ENCODE assay signal across 8 cellular contexts in the genomic region with DNA sequence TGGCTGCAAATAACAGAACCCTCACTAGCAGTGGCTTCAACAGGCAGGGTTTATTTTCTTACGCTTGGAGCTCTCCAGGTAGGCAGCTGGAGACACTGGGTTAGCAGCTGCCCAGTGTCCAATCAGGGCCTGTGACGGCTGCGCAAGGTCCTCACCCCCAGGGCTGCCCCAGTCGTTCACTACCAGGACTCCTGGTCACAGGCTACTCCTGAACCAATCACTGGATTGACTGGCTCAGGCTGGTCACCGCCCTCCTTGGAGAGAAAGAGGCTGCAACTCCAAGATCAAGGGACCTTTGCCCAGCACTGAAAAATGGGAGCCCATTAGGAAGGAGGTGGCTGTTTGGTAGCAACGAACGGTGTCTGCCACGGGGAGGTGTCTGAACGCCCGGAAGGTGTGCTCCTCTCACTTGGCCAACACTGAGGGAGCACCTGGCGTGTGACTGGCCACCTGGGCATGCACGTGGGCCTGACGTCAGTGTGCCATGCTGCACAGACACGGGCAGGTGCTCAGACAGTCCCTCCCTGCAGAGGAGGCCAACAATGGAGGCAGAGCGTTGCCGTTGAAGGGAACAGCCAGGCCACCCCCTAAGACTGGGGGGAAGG. TPM values are rescaled to one million over a fixed set of nuclear protein-coding genes. Genes with fewer than 3 reads are reported as not detected.
DNase-seq lines count a peak whose midpoint lies in the region; TF ChIP-seq lines count a peak whose summit lies in the region.

No MANE protein-coding gene starts in this region.

- peak; percentile 57 for DNase-seq in DMS79 treated with DMSO at 0.1 percent for 48 hours (lab: John Stamatoyannopoulos, UW)
- DNase-seq in NCI-H146 treated with DMSO at 0.1 percent for 48 hours (lab: John Stamatoyannopoulos, UW; ENCODE audit: unreplicated experiment): peak; percentile 74
- DNase-seq in activated T-helper 2 cell treated with anti-CD3 and anti-CD28 coated beads, Interferon-gamma antibody, Interleukin-2, Interleukin-4, amounts not matched to agents 10 μg/mL and 5 μg/mL and 100 μg/mL, durations not matched to agents 14 hours and 24 hours and 36 hours (ENCODE audit: low spot score): no peak
- DNase-seq in neural progenitor cell (ENCODE audit: low spot score): no peak
- no peak for DNase-seq in AG08395 (ENCODE audit: low spot score)
- no peak for DNase-seq in DMS 273 (lab: John Stamatoyannopoulos, UW; ENCODE audit: unreplicated experiment)
- DNase-seq in nucleus accumbens (lab: John Stamatoyannopoulos, UW): no peak
- no peak for DNase-seq in stimulated activated CD4-positive, alpha-beta T cell treated with anti-CD3 and anti-CD28 coated beads, Interleukin-2, amount 100 ng/mL, for 24 hours

- peaks cover 36% of the 10 kb centered on the region for H3K4me1 Mint-ChIP-seq in activated T-helper 2 cell treated with anti-CD3 and anti-CD28 coated beads, Interferon-gamma antibody, Interleukin-2, Interleukin-4, amounts not matched to agents 10 μg/mL and 5 μg/mL and 100 μg/mL, durations not matched to agents 14 hours and 24 hours and 36 hours (ENCODE audit: low read depth)
- peaks cover 28% of the 10 kb centered on the region for H3K4me1 Mint-ChIP-seq in neural progenitor cell

- peaks cover 22% of the 10 kb centered on the region for H3K27me3 ChIP-seq in neural progenitor cell

- H3K9me3 ChIP-seq in neural progenitor cell (ENCODE audit: low read depth): no peaks in the 10 kb centered on the region

- H3K36me3 Mint-ChIP-seq in activated T-helper 2 cell treated with anti-CD3 and anti-CD28 coated beads, Interferon-gamma antibody, Interleukin-2, Interleukin-4, amounts not matched to agents 10 μg/mL and 5 μg/mL and 100 μg/mL, durations not matched to agents 14 hours and 24 hours and 36 hours (ENCODE audit: low read depth): no peaks in the 10 kb centered on the region
- H3K36me3 Mint-ChIP-seq in neural progenitor cell: no peaks in the 10 kb centered on the region

- no peaks in the 10 kb centered on the region for H3K9me3 Mint-ChIP-seq in activated T-helper 2 cell treated with anti-CD3 and anti-CD28 coated beads, Interferon-gamma antibody, Interleukin-2, Interleukin-4, amounts not matched to agents 10 μg/mL and 5 μg/mL and 100 μg/mL, durations not matched to agents 14 hours and 24 hours and 36 hours
- no peaks in the 10 kb centered on the region for H3K9me3 Mint-ChIP-seq in neural progenitor cell

- H3F3A ChIP-seq in neural progenitor cell (ENCODE audit: low read depth): peaks cover 27% of the 10 kb centered on the region

- no peaks in the 10 kb centered on the region for H3K79me2 ChIP-seq in neural progenitor cell (ENCODE audit: low read depth)

- H3K4me1 ChIP-seq in neural progenitor cell: peaks cover 20% of the 10 kb centered on the region

- H3K27me3 Mint-ChIP-seq in activated T-helper 2 cell treated with anti-CD3 and anti-CD28 coated beads, Interferon-gamma antibody, Interleukin-2, Interleukin-4, amounts not matched to agents 10 μg/mL and 5 μg/mL and 100 μg/mL, durations not matched to agents 14 hours and 24 hours and 36 hours (ENCODE audit: low read depth): no peaks in the 10 kb centered on the region
- H3K27me3 Mint-ChIP-seq in neural progenitor cell (ENCODE audit: insufficient read depth, low read depth): peaks cover 5% of the 10 kb centered on the region

- no peaks in the 10 kb centered on the region for H3K36me3 ChIP-seq in neural progenitor cell

- peak overlapping the region; percentile 96 for H3K27ac Mint-ChIP-seq in activated T-helper 2 cell treated with anti-CD3 and anti-CD28 coated beads, Interferon-gamma antibody, Interleukin-2, Interleukin-4, amounts not matched to agents 10 μg/mL and 5 μg/mL and 100 μg/mL, durations not matched to agents 14 hours and 24 hours and 36 hours
- no peak overlapping the region for H3K27ac Mint-ChIP-seq in neural progenitor cell

- H3K9ac ChIP-seq in neural progenitor cell: no peak overlapping the region

- no peak for TF ChIP-seq CTCF in neural progenitor cell (IDR thresholded peaks at IDR 0.05)

- intact Hi-C loops in activated T-helper 2 cell treated with anti-CD3 and anti-CD28 coated beads, Interferon-gamma antibody, Interleukin-2, Interleukin-4, amounts not matched to agents 10 μg/mL and 5 μg/mL and 100 μg/mL, durations not matched to agents 14 hours and 24 hours and 36 hours (cut with micrococcal nuclease): loop anchor here (2.0 to 5.0 kb wide), 2 partner anchors 281 to 352 kb away; a partner anchor contains a TSS

- no peak overlapping the region for H3K4me3 ChIP-seq in neural progenitor cell

- H3K4me2 ChIP-seq in neural progenitor cell: no peak overlapping the region

- H3K4me3 Mint-ChIP-seq in activated T-helper 2 cell treated with anti-CD3 and anti-CD28 coated beads, Interferon-gamma antibody, Interleukin-2, Interleukin-4, amounts not matched to agents 10 μg/mL and 5 μg/mL and 100 μg/mL, durations not matched to agents 14 hours and 24 hours and 36 hours (ENCODE audit: low read depth): no peak overlapping the region
- H3K4me3 Mint-ChIP-seq in neural progenitor cell: peak overlapping the region; percentile 52

- H3K27ac ChIP-seq in neural progenitor cell: no peak overlapping the region

- H2AFZ ChIP-seq in neural progenitor cell (replicated peaks): no peak overlapping the region

- H4K20me1 ChIP-seq in neural progenitor cell (ENCODE audit: low read depth): peaks cover 4% of the 10 kb centered on the region

RNA-seq across cellular contexts. Expression of a gene that starts 5.1 kb away (rescaled TPM):
- total RNA-seq in activated T-helper 2 cell treated with anti-CD3 and anti-CD28 coated beads, Interferon-gamma antibody, Interleukin-2, Interleukin-4, amounts not matched to agents 10 μg/mL and 5 μg/mL and 100 μg/mL, durations not matched to agents 14 hours and 24 hours and 36 hours: 25.0 TPM in 2 replicates
- total RNA-seq in neural progenitor cell (ENCODE audit: low replicate concordance): 4.2 and 18.4 TPM in 2 replicates

RNA-seq across cellular contexts. Expression of a gene that starts 22.2 kb away (rescaled TPM):
- 0.09 and 0.16 TPM in 2 replicates for total RNA-seq in activated T-helper 2 cell treated with anti-CD3 and anti-CD28 coated beads, Interferon-gamma antibody, Interleukin-2, Interleukin-4, amounts not matched to agents 10 μg/mL and 5 μg/mL and 100 μg/mL, durations not matched to agents 14 hours and 24 hours and 36 hours
- 0.74 TPM in 1 of 2 replicates, not detected in the other for total RNA-seq in neural progenitor cell (ENCODE audit: low replicate concordance)

RNA-seq across cellular contexts. Expression of a gene that starts 40.2 kb away (rescaled TPM):
- total RNA-seq in activated T-helper 2 cell treated with anti-CD3 and anti-CD28 coated beads, Interferon-gamma antibody, Interleukin-2, Interleukin-4, amounts not matched to agents 10 μg/mL and 5 μg/mL and 100 μg/mL, durations not matched to agents 14 hours and 24 hours and 36 hours: 86.1 and 90.9 TPM in 2 replicates
- total RNA-seq in neural progenitor cell (ENCODE audit: low replicate concordance): 67.4 and 93.9 TPM in 2 replicates

RNA-seq across cellular contexts. Expression of a gene that starts 44.6 kb away (rescaled TPM):
- total RNA-seq in activated T-helper 2 cell treated with anti-CD3 and anti-CD28 coated beads, Interferon-gamma antibody, Interleukin-2, Interleukin-4, amounts not matched to agents 10 μg/mL and 5 μg/mL and 100 μg/mL, durations not matched to agents 14 hours and 24 hours and 36 hours: 68.2 and 74.3 TPM in 2 replicates
- 33.9 and 49.6 TPM in 2 replicates for total RNA-seq in neural progenitor cell (ENCODE audit: low replicate concordance)

RNA-seq across cellular contexts. Expression of a gene that starts 49.8 kb away (rescaled TPM):
- total RNA-seq in activated T-helper 2 cell treated with anti-CD3 and anti-CD28 coated beads, Interferon-gamma antibody, Interleukin-2, Interleukin-4, amounts not matched to agents 10 μg/mL and 5 μg/mL and 100 μg/mL, durations not matched to agents 14 hours and 24 hours and 36 hours: 0.16 and 0.25 TPM in 2 replicates
- 0.65 and 3.6 TPM in 2 replicates for total RNA-seq in neural progenitor cell (ENCODE audit: low replicate concordance)

Comparison
In these comparisons a context has a peak if more than half of its experiments do, and no peak if none do; other contexts are left out.
1. DNase-seq: peak in DMS79 treated with DMSO at 0.1 percent for 48 hours (single experiment) and NCI-H146 treated with DMSO at 0.1 percent for 48 hours (single experiment); none in activated T-helper 2 cell treated with anti-CD3 and anti-CD28 coated beads, Interferon-gamma antibody, Interleukin-2, Interleukin-4, amounts not matched to agents 10 μg/mL and 5 μg/mL and 100 μg/mL, durations not matched to agents 14 hours and 24 hours and 36 hours (single experiment), neural progenitor cell (single experiment), AG08395 (single experiment), DMS 273 (single experiment), nucleus accumbens (0 of 56) and stimulated activated CD4-positive, alpha-beta T cell treated with anti-CD3 and anti-CD28 coated beads, Interleukin-2, amount 100 ng/mL, for 24 hours (0 of 2).